ENCODE assay signal across 9 cellular contexts in genomic region chrX:119684916-119685224, GRCh38. TPM values are rescaled to one million over a fixed set of nuclear protein-coding genes. Genes with fewer than 3 reads are reported as not detected.
DNase-seq lines count a peak whose midpoint lies in the region; ATAC-seq and TF ChIP-seq lines count a peak whose summit lies in the region.
"Had no signal": no experiment of that assay in that cellular context is flagged by ENCODE, and none has a peak within 500 bp of the region (broad histone marks: within the 10 kb centered on the region; RNA-seq: fewer than 3 reads in every experiment).

No MANE protein-coding gene starts in this region.

- H3K27me3 ChIP-seq in DOHH2 (ENCODE audit: control insufficient read depth, low read length), result no peaks in the 10 kb centered on the region
- peaks cover 0 to 28% (median 0%) of the 10 kb centered on the region in 45 donors for H3K27me3 ChIP-seq in dorsolateral prefrontal cortex
- no peaks in the 10 kb centered on the region for H3K27me3 ChIP-seq in rectal smooth muscle tissue (ENCODE audit: control insufficient read depth, insufficient read depth, low read length)

- H3K9ac ChIP-seq in rectal smooth muscle tissue (ENCODE audit: low read length), result no peak overlapping the region

- H3K79me2 ChIP-seq in DOHH2 (ENCODE audit: control insufficient read depth, low read length), result peaks cover 98% of the 10 kb centered on the region

- H3K36me3 ChIP-seq in DOHH2 (ENCODE audit: control insufficient read depth, low read length), result peaks cover 34% of the 10 kb centered on the region
- no peaks in the 10 kb centered on the region for H3K36me3 ChIP-seq in rectal smooth muscle tissue (ENCODE audit: control insufficient read depth, insufficient read depth, low read length)

- DNase-seq in NCI-H128 (lab: John Stamatoyannopoulos, UW; ENCODE audit: unreplicated experiment) (peak; percentile 73), dorsolateral prefrontal cortex (no peak), ecto neural progenitor cell (ENCODE audit: low spot score) (no peak), DMS79 (lab: John Stamatoyannopoulos, UW) (no peak), DMS 273 (lab: John Stamatoyannopoulos, UW; ENCODE audit: unreplicated experiment) (no peak)
- DNase-seq: HCEC 1CT had no signal

- TF ChIP-seq CTCF in DOHH2 (IDR thresholded peaks at IDR 0.05; ENCODE audit: low read depth, low read length, poor library complexity, severe bottlenecking) (no peak), dorsolateral prefrontal cortex (IDR thresholded peaks at IDR 0.05 in 54 of 56, conservative IDR thresholded peaks at IDR 0.05 in 2 of 56; ENCODE audit: low read depth in 1 of 56, partially characterized antibody in 56 of 56) (no peak)

- H3K4me1 ChIP-seq in DOHH2 (ENCODE audit: control insufficient read depth, low read length), result peaks cover 97% of the 10 kb centered on the region
- H3K4me1 ChIP-seq in rectal smooth muscle tissue (ENCODE audit: control insufficient read depth, insufficient read depth, low read length), result peaks cover 3% of the 10 kb centered on the region

- H3K4me2 ChIP-seq in DOHH2 (ENCODE audit: low read length), result peak overlapping the region; percentile 81

- no peak for ATAC-seq in HG03439 (IDR thresholded peaks at IDR 0.05; ENCODE audit: unreplicated experiment)

- peak overlapping the region; percentile 88 for H3K4me3 ChIP-seq in DOHH2 (ENCODE audit: low read length)
- H3K4me3 ChIP-seq in dorsolateral prefrontal cortex, result peak overlapping the region in 3 of 59 donors; percentile 0 to 4 (median 4)
- no peak overlapping the region for H3K4me3 ChIP-seq in rectal smooth muscle tissue (ENCODE audit: low read length)

- no peaks in the 10 kb centered on the region for H4K20me1 ChIP-seq in DOHH2 (ENCODE audit: control insufficient read depth, insufficient read depth, low read depth, low read length)

- H3K9me2 ChIP-seq in DOHH2 (replicated peaks; ENCODE audit: control insufficient read depth, low read length), result no peaks in the 10 kb centered on the region

- intact Hi-C loops in dorsolateral prefrontal cortex (cut with DNase I), result no loop called here

- H3K9me3 ChIP-seq in DOHH2 (ENCODE audit: control insufficient read depth, insufficient read depth, low read length), result no peaks in the 10 kb centered on the region

- peaks cover 39% of the 10 kb centered on the region for H3F3A ChIP-seq in DOHH2 (ENCODE audit: control insufficient read depth, insufficient read depth)

- peak overlapping the region; percentile 95 for H3K27ac ChIP-seq in DOHH2 (ENCODE audit: low read depth, low read length)
- H3K27ac ChIP-seq in dorsolateral prefrontal cortex, result peak overlapping the region in 31 of 59 donors; percentile 15 to 86 (median 64)
- peak overlapping the region; percentile 74 for H3K27ac ChIP-seq in rectal smooth muscle tissue (ENCODE audit: low read depth, low read length)

RNA-seq across cellular contexts. Expression of gene SEPTIN6, which starts 8.1 kb away (rescaled TPM):
- 10 to 100 TPM; 14.0 to 49.1 (median 34.8) TPM for total RNA-seq in dorsolateral prefrontal cortex
